12 cellular contexts compared by ENCODE assay signal in genomic region chr3:126985143-126985985, GRCh38. TPM values are rescaled to one million over a fixed set of nuclear protein-coding genes. Genes with fewer than 3 reads are reported as not detected.
DNase-seq lines count a peak whose midpoint lies in the region; ATAC-seq, FAIRE-seq and TF ChIP-seq lines count a peak whose summit lies in the region.
"Had no signal": no experiment of that assay in that cellular context is flagged by ENCODE, and none has a peak within 500 bp of the region (broad histone marks: within the 10 kb centered on the region; RNA-seq: fewer than 3 reads in every experiment).

No MANE protein-coding gene starts in this region.

- peak overlapping the region; percentile 48 to 76 (median 66) for H3K4me3 Mint-ChIP-seq in CD4-positive, CD25-positive, alpha-beta regulatory T cell
- H3K4me3 Mint-ChIP-seq in nephron: peak overlapping the region; percentile 75 to 82 (median 79)
- H3K4me3 Mint-ChIP-seq: activated naive CD8-positive, alpha-beta T cell treated with anti-CD3 and anti-CD28 coated beads, Interleukin-2, amount 10 ng/mL, durations not matched to agents 7 days and 5 days had no signal

- H3K9me3 Mint-ChIP-seq in CD4-positive, CD25-positive, alpha-beta regulatory T cell: no peaks in the 10 kb centered on the region
- H3K9me3 Mint-ChIP-seq in nephron: no peaks in the 10 kb centered on the region
- H3K9me3 Mint-ChIP-seq: activated naive CD8-positive, alpha-beta T cell treated with anti-CD3 and anti-CD28 coated beads, Interleukin-2, amount 10 ng/mL, durations not matched to agents 7 days and 5 days had no signal

- no peak overlapping the region for H3K27ac Mint-ChIP-seq in CD4-positive, CD25-positive, alpha-beta regulatory T cell
- no peak overlapping the region for H3K27ac Mint-ChIP-seq in nephron
- H3K27ac Mint-ChIP-seq: activated naive CD8-positive, alpha-beta T cell treated with anti-CD3 and anti-CD28 coated beads, Interleukin-2, amount 10 ng/mL, durations not matched to agents 7 days and 5 days had no signal

- DNase-seq in CD4-positive, CD25-positive, alpha-beta regulatory T cell: no peak
- DNase-seq in HFF-Myc (ENCODE audit: extremely low read depth, low read depth): no peak
- DNase-seq in bronchial epithelial cell (ENCODE audit: low read depth): no peak
- DNase-seq in foreskin melanocyte: no peak
- no peak for DNase-seq in RCC 7860 (ENCODE audit: low spot score)
- DNase-seq in NCI-H2029 treated with DMSO at 0.1 percent for 48 hours (lab: John Stamatoyannopoulos, UW): no peak
- DNase-seq in inferior parietal cortex (ENCODE audit: extremely low spot score): no peak
- DNase-seq: activated naive CD8-positive, alpha-beta T cell treated with anti-CD3 and anti-CD28 coated beads, Interleukin-2, amount 10 ng/mL, durations not matched to agents 7 days and 5 days; stimulated activated CD4-positive, alpha-beta T cell treated with anti-CD3 and anti-CD28 coated beads, Interleukin-12 subunit alpha, Interleukin-12 subunit beta, amount 100 ng/mL, for 4 hours; stimulated activated naive CD4-positive, alpha-beta T cell had no signal

- no peak overlapping the region for H3K4me3 ChIP-seq in CD4-positive, CD25-positive, alpha-beta regulatory T cell (ENCODE audit: low read depth, low read length)
- H3K4me3 ChIP-seq in HFF-Myc (replicated peaks; ENCODE audit: low read depth, low read length): peak overlapping the region; percentile 72
- H3K4me3 ChIP-seq in bronchial epithelial cell (ENCODE audit: low read depth, low read length): peak overlapping the region; percentile 85

- H3K27me3 ChIP-seq in CD4-positive, CD25-positive, alpha-beta regulatory T cell (ENCODE audit: control insufficient read depth, insufficient read depth, low read length): no peaks in the 10 kb centered on the region
- H3K27me3 ChIP-seq in bronchial epithelial cell (ENCODE audit: control insufficient read depth, insufficient read depth, low read length): no peaks in the 10 kb centered on the region

- H3K4me1 Mint-ChIP-seq in CD4-positive, CD25-positive, alpha-beta regulatory T cell: peaks cover 0 to 20% (median 9%) of the 10 kb centered on the region in 4 donors
- H3K4me1 Mint-ChIP-seq in nephron: peaks cover 17% of the 10 kb centered on the region

- H3K9me3 ChIP-seq in CD4-positive, CD25-positive, alpha-beta regulatory T cell (ENCODE audit: control insufficient read depth in 2 of 2, low read length in 2 of 2): no peaks in the 10 kb centered on the region

- no peak for ATAC-seq in CD4-positive, CD25-positive, alpha-beta regulatory T cell (ENCODE audit: low read depth in 2 of 2)
- ATAC-seq: left ventricle myocardium superior had no signal

- no peaks in the 10 kb centered on the region for H3K36me3 ChIP-seq in CD4-positive, CD25-positive, alpha-beta regulatory T cell (ENCODE audit: control insufficient read depth, insufficient read depth, low read length)
- H3K36me3 ChIP-seq in bronchial epithelial cell (ENCODE audit: control insufficient read depth, insufficient read depth, low read length): peaks cover 21% of the 10 kb centered on the region

- peaks cover 6% of the 10 kb centered on the region for H3K27me3 Mint-ChIP-seq in CD4-positive, CD25-positive, alpha-beta regulatory T cell
- H3K27me3 Mint-ChIP-seq in nephron (ENCODE audit: low read depth): peaks cover 19% of the 10 kb centered on the region

- peaks cover 20% of the 10 kb centered on the region for H3K4me1 ChIP-seq in CD4-positive, CD25-positive, alpha-beta regulatory T cell (ENCODE audit: control insufficient read depth, insufficient read depth, low read length, poor library complexity, severe bottlenecking)

- H3K36me3 Mint-ChIP-seq in CD4-positive, CD25-positive, alpha-beta regulatory T cell: peaks cover 4% of the 10 kb centered on the region
- H3K36me3 Mint-ChIP-seq in nephron (ENCODE audit: low read depth): peaks cover 3% of the 10 kb centered on the region
- H3K36me3 Mint-ChIP-seq: activated naive CD8-positive, alpha-beta T cell treated with anti-CD3 and anti-CD28 coated beads, Interleukin-2, amount 10 ng/mL, durations not matched to agents 7 days and 5 days had no signal

- FAIRE-seq in bronchial epithelial cell (lab: Jason Lieb, UNC) (no peak), RCC 7860 (lab: Jason Lieb, UNC) (no peak)

- no peak overlapping the region for H3K27ac ChIP-seq in CD4-positive, CD25-positive, alpha-beta regulatory T cell (ENCODE audit: insufficient read depth, low read length, poor library complexity, severe bottlenecking)

- TF ChIP-seq CTCF in HFF-Myc (IDR thresholded peaks at IDR 0.05; ENCODE audit: low read depth, low read length, missing control alignments) (no peak), bronchial epithelial cell (IDR thresholded peaks at IDR 0.05; ENCODE audit: insufficient read depth, low read length, severe bottlenecking) (no peak), nephron (IDR thresholded peaks at IDR 0.05; ENCODE audit: unreplicated experiment in 3 of 3) (peak in 2 of 3 experiments; percentile 7 to 11)

RNA-seq across cellular contexts. Expression of gene PLXNA1, which starts 2.4 kb away (rescaled TPM):
- total RNA-seq in CD4-positive, CD25-positive, alpha-beta regulatory T cell: 12.6 TPM
- polyA plus RNA-seq in CD4-positive, CD25-positive, alpha-beta regulatory T cell: under 1 TPM; 0.25 to 0.52 (median 0.30) TPM
- total RNA-seq in bronchial epithelial cell: 42.1 and 53.4 TPM in 2 replicates

Comparison
In these comparisons a context has a peak if more than half of its experiments do, and no peak if none do; other contexts are left out.
1. CTCF ChIP-seq: peak in nephron (2 of 3); none in HFF-Myc (single experiment) and bronchial epithelial cell (single experiment).